In genomic region chr15:91549581-91549980, GRCh38 we compare ENCODE assay signal across 16 cellular contexts.
"Had no signal": no experiment of that assay in that cellular context is flagged by ENCODE, and none has a peak within 500 bp of the region (broad histone marks: within the 10 kb centered on the region; RNA-seq: fewer than 3 reads in every experiment).

No MANE protein-coding gene starts in this region.

- H3K4me1 ChIP-seq: left lung, parathyroid adenoma, tibial artery, vagina had no signal

- H3K4me3 ChIP-seq: dorsolateral prefrontal cortex, left lung, tibial artery, vagina had no signal

- H3K36me3 ChIP-seq: left lung, tibial artery, vagina had no signal

- ATAC-seq: activated CD4-positive, alpha-beta T cell treated with anti-CD3 and anti-CD28 coated beads for 36 hours; activated CD8-positive, alpha-beta memory T cell treated with anti-CD3 and anti-CD28 coated beads, Interleukin-2, amount 10 ng/mL, durations not matched to agents 7 days and 5 days; left lung; naive thymus-derived CD8-positive, alpha-beta T cell; stimulated activated naive B cell treated with anti-CD40 and anti-IgM and Interleukin-4, amounts not matched to agents 10 μg/mL and 1 μg/mL and 100 μg/mL, for 72 hours had no signal

- H3K27ac ChIP-seq: left lung, parathyroid adenoma, tibial artery, vagina had no signal

- H3K27me3 ChIP-seq: dorsolateral prefrontal cortex, left lung, tibial artery, vagina had no signal

- H3K9me3 ChIP-seq: left lung, tibial artery, vagina had no signal

- DNase-seq: activated CD4-positive, alpha-beta memory T cell treated with anti-CD3 and anti-CD28 coated beads for 36 hours; activated CD4-positive, alpha-beta T cell treated with anti-CD3 and anti-CD28 coated beads for 36 hours; activated CD8-positive, alpha-beta memory T cell treated with anti-CD3 and anti-CD28 coated beads, Interleukin-2, amount 10 ng/mL, durations not matched to agents 7 days and 5 days; activated naive CD4-positive, alpha-beta T cell treated with anti-CD3 and anti-CD28 coated beads, Interleukin-2, amount 10 ng/mL, durations not matched to agents 7 days and 5 days; activated T-cell treated with anti-CD3 and anti-CD28 coated beads, Interleukin-2, amount 50 U/mL, for 1 hour; dorsolateral prefrontal cortex; endodermal cell; hippocampal formation; left lung; mesenchymal stem cell; naive thymus-derived CD8-positive, alpha-beta T cell; stimulated activated CD4-positive, alpha-beta T cell treated with anti-CD3 and anti-CD28 coated beads, Interleukin-2, amount 100 ng/mL, for 48 hours; stimulated activated naive B cell treated with anti-CD40 and anti-IgM and Interleukin-4, amounts not matched to agents 10 μg/mL and 1 μg/mL and 100 μg/mL, for 72 hours; tibial artery had no signal
